ENCODE assay signal across 1 cellular context in the genomic region with DNA sequence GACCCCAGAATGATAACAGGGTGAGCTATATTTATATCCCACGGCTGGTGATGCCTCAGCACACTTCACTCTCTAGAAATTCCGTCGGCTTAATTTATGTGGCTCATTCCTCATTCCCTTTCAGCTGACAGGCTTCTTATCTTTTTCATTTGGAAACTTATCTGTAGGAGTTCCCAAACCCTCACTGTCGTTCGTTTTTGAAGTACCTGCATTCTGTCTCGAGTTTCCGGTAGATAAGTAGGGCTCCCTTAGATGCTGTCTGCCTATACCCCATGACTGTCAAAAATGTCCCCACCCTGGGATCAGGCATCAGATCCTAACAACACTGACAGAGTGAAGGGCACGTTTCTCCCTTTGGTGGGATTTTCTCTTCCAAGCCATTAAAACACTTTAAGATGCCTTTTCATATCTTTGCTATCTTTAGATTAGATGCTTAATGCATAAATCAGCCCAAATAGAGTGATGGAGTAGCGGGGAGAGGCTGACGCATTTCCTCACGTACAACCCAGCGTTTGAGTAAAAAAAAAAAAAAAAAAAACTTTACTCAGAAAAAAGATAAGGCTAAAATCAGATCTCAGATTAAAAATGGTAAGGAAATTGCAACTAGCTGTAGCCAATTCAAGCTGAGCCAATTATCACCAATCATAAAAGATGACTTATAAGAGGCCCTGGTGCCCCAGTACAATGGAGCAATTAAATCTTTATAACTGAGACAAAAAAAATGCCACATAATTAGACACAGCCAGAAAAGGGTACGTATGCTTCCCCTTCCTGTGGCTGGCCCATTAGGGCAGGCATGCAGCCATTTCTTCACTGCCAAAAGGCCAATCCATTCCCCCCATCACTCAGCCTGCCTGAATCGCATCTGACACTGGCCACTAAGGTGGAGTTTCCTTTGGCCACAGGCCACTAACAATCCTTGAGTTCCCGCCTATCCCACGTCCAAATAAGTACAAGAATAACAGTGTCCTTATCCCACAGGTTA.
TF ChIP-seq lines count a peak whose summit lies in the region.

No MANE protein-coding gene starts in this region.

TF ChIP-seq in IMR-90, 13 proteins besides CTCF, POLR2A, EP300 and RAD21:
- TF ChIP-seq CHD1 (IDR thresholded peaks at IDR 0.05; ENCODE audit: low read depth, low read length) (no peak), RCOR1 (IDR thresholded peaks at IDR 0.05; ENCODE audit: insufficient replicate concordance, low read length) (no peak), NFE2L2 (IDR thresholded peaks at IDR 0.05; ENCODE audit: low read depth, low read length) (no peak), CEBPB (IDR thresholded peaks at IDR 0.05; ENCODE audit: low read depth, low read length) (no peak), FOS (IDR thresholded peaks at IDR 0.05; ENCODE audit: low read depth, low read length) (no peak)
